Comparison of ENCODE assay signal across 8 cellular contexts in the genomic region with DNA sequence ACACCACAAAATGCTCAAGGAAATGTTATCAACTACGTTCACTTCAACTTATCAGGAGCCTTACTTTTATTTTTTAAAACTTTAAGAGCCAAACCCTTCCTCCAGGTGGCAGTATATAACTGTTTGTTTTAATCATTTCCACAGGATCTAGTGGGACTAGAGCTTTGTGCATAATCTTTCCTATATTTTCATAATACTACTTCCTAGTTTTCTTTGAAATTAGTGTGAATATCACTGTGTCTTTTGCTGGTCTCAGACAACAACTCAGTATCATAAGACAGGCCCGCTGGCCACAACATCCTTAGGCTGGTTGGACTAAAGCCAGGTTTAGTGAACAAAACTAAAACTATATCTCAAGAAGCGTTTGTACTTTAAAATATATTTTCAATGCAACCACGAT.
DNase-seq lines count a peak whose midpoint lies in the region; ATAC-seq and TF ChIP-seq lines count a peak whose summit lies in the region.

No MANE protein-coding gene starts in this region.

- no peaks in the 10 kb centered on the region for H3K27me3 Mint-ChIP-seq in activated T-helper 17 cell treated with anti-CD3 and anti-CD28 coated beads, Interleukin-2, amount 50 U/mL, for 72 hours

- H3K4me1 Mint-ChIP-seq in activated T-helper 17 cell treated with anti-CD3 and anti-CD28 coated beads, Interleukin-2, amount 50 U/mL, for 72 hours = peaks cover 22% of the 10 kb centered on the region

- H3K27ac Mint-ChIP-seq in activated T-helper 17 cell treated with anti-CD3 and anti-CD28 coated beads, Interleukin-2, amount 50 U/mL, for 72 hours = no peak overlapping the region

- peak; percentile 28 for ATAC-seq in activated T-helper 17 cell treated with anti-CD3 and anti-CD28 coated beads, Interleukin-2, amount 50 U/mL, for 72 hours (replicated peaks)
- ATAC-seq in left ventricle myocardium superior (peak; percentile 31), HG03196 (IDR thresholded peaks at IDR 0.05; ENCODE audit: unreplicated experiment) (no peak)

- in situ Hi-C loops in ACHN (cut with HindIII; ENCODE audit: low pct_ligation_motif_present, low pct_unique_long_range_greater_than_20kb, low sequenced_read_pairs) = no loop called here

- intact Hi-C loops in left ventricle myocardium superior (cut with micrococcal nuclease) = loop anchor here (5.0 kb wide), 1 partner anchor 404 kb away; no protein-coding TSS in a partner anchor

- peaks cover 47% of the 10 kb centered on the region for H3K36me3 Mint-ChIP-seq in activated T-helper 17 cell treated with anti-CD3 and anti-CD28 coated beads, Interleukin-2, amount 50 U/mL, for 72 hours (ENCODE audit: low read depth)

- no peak overlapping the region for H3K4me3 Mint-ChIP-seq in activated T-helper 17 cell treated with anti-CD3 and anti-CD28 coated beads, Interleukin-2, amount 50 U/mL, for 72 hours

- H3K9me3 Mint-ChIP-seq in activated T-helper 17 cell treated with anti-CD3 and anti-CD28 coated beads, Interleukin-2, amount 50 U/mL, for 72 hours = no peaks in the 10 kb centered on the region

- TF ChIP-seq CTCF in GM12875 (IDR thresholded peaks at IDR 0.05; ENCODE audit: borderline replicate concordance, insufficient read depth, low read depth, low read length) = peak; percentile 19; the same call in 1 of the 2 replicates

- peak; percentile 63 for DNase-seq in ACHN
- peak; percentile 68 for DNase-seq in NCI-H2196 (lab: John Stamatoyannopoulos, UW; ENCODE audit: unreplicated experiment)
- DNase-seq in left ventricle myocardium superior = no peak
- peak; percentile 94 for DNase-seq in superior temporal gyrus (ENCODE audit: extremely low spot score)
- DNase-seq in T1000 (lab: John Stamatoyannopoulos, UW) = no peak

- H3K4me3 ChIP-seq in GM12875 (ENCODE audit: low read depth, low read length) = no peak overlapping the region

Comparison
In these comparisons a context has a peak if more than half of its experiments do, and no peak if none do; other contexts are left out.
1. DNase-seq: peak in ACHN (single experiment), NCI-H2196 (single experiment) and superior temporal gyrus (single experiment); none in left ventricle myocardium superior (single experiment) and T1000 (single experiment).